ENCODE assay signal across 8 cellular contexts in genomic region chr12:120686690-120687569, GRCh38. TPM values are rescaled to one million over a fixed set of nuclear protein-coding genes. Genes with fewer than 3 reads are reported as not detected.
DNase-seq lines count a peak whose midpoint lies in the region; TF ChIP-seq lines count a peak whose summit lies in the region.

MLEC (plus strand) TSS chr12:120687149; CDS start chr12:120687297, 148 bp downstream.

- H3K9me2 ChIP-seq in MM.1S (replicated peaks; ENCODE audit: insufficient read depth, low read length) = no peaks in the 10 kb centered on the region
- H3K9me2 ChIP-seq in neural cell (ENCODE audit: insufficient read depth, low read length) = no peaks in the 10 kb centered on the region

- H3K4me3 ChIP-seq in HAP-1 (peak within 1 kb of the TSS; percentile 50), MM.1S (ENCODE audit: low read length) (peak within 1 kb of the TSS; percentile 71), neural cell (ENCODE audit: low read length) (peak within 1 kb of the TSS; percentile 89), stomach (peak within 1 kb of the TSS; percentile 69 to 99 (median 90))

- H3F3A ChIP-seq in MM.1S (ENCODE audit: insufficient read depth, low read length) (peaks cover 12% of the 10 kb centered on the region), neural cell (ENCODE audit: insufficient read depth, low read length, poor library complexity, severe bottlenecking) (no peaks in the 10 kb centered on the region)

- H3K27me3 ChIP-seq in HAP-1 (ENCODE audit: low read depth) (no peaks in the 10 kb centered on the region), MM.1S (replicated peaks; ENCODE audit: insufficient read depth, low read length) (no peaks in the 10 kb centered on the region), neural cell (ENCODE audit: insufficient read depth, low read depth, low read length) (no peaks in the 10 kb centered on the region), stomach (no peaks in the 10 kb centered on the region)

- in situ Hi-C loops in HAP-1 (cut with MboI; ENCODE audit: low sequenced_read_pairs) = no loop called here

- peak in 2 of 4 donors; percentile 39 to 73 for TF ChIP-seq POLR2A in stomach (IDR thresholded peaks at IDR 0.05)

- peak within 1 kb of the TSS; percentile 92 for H3K4me2 ChIP-seq in MM.1S (ENCODE audit: low read depth, low read length)
- peak within 1 kb of the TSS; percentile 71 for H3K4me2 ChIP-seq in neural cell (ENCODE audit: low read length)

- peak; percentile 65 for TF ChIP-seq RAD21 in neural cell (conservative IDR thresholded peaks at IDR 0.05)

- H3K9me3 ChIP-seq in HAP-1 (no peaks in the 10 kb centered on the region), MM.1S (replicated peaks; ENCODE audit: insufficient read depth, low read length) (no peaks in the 10 kb centered on the region), neural cell (ENCODE audit: low read length) (no peaks in the 10 kb centered on the region), stomach (no peaks in the 10 kb centered on the region)

- H3K4me1 ChIP-seq in HAP-1 (peaks cover 14% of the 10 kb centered on the region), MM.1S (ENCODE audit: low read length) (0 out of 2 replicates have a peak, but pooled peaks cover 3% of the 10 kb centered on the region), stomach (peaks cover 40 to 53% (median 47%) of the 10 kb centered on the region in 4 donors)

- H2AFZ ChIP-seq in MM.1S (ENCODE audit: low read length) = 0 out of 2 replicates have a peak within 1 kb of the TSS, but pooled peaks have one; percentile 58
- peak within 1 kb of the TSS; percentile 60 for H2AFZ ChIP-seq in neural cell (ENCODE audit: low read depth, low read length)

- TF ChIP-seq CTCF in MM.1S (IDR thresholded peaks at IDR 0.05; ENCODE audit: low read length) (no peak), neural cell (IDR thresholded peaks at IDR 0.05; ENCODE audit: poor library complexity, severe bottlenecking) (peak; percentile 60), stomach (IDR thresholded peaks at IDR 0.05) (peak in 1 of 7 experiments; percentile 28)

- 1% methylated on average over 65 to 84 of the region's 84 CpGs for WGBS in stomach, 5 donors

- TF ChIP-seq EP300 in neural cell (conservative IDR thresholded peaks at IDR 0.05; ENCODE audit: poor library complexity, severe bottlenecking) = peak; percentile 59
- no peak for TF ChIP-seq EP300 in stomach (IDR thresholded peaks at IDR 0.05)

- H4K20me1 ChIP-seq in MM.1S (ENCODE audit: insufficient read depth, low read length) (no peaks in the 10 kb centered on the region), neural cell (ENCODE audit: insufficient read depth) (no peaks in the 10 kb centered on the region)

- intact Hi-C loops in stomach (cut with DNase I; ENCODE audit: low total_unique reads) = no loop called here

- H3K36me3 ChIP-seq in HAP-1 (replicated peaks) (no peaks in the 10 kb centered on the region; the same call in 1 of the 2 replicates), MM.1S (replicated peaks; ENCODE audit: insufficient read depth, low read length) (no peaks in the 10 kb centered on the region), neural cell (ENCODE audit: insufficient read depth, low read length) (no peaks in the 10 kb centered on the region), stomach (no peaks in the 10 kb centered on the region)

- H3K79me2 ChIP-seq in MM.1S (ENCODE audit: low read length) = peaks cover 44% of the 10 kb centered on the region
- peaks cover 39% of the 10 kb centered on the region for H3K79me2 ChIP-seq in neural cell (replicated peaks; ENCODE audit: insufficient read depth, low read length)

- peak within 1 kb of the TSS; percentile 84 for H3K9ac ChIP-seq in MM.1S (ENCODE audit: low read length)
- H3K9ac ChIP-seq in neural cell (ENCODE audit: low read length) = peak within 1 kb of the TSS; percentile 87

- H3K27ac ChIP-seq in MM.1S (ENCODE audit: low read length) = peak within 1 kb of the TSS; percentile 94
- H3K27ac ChIP-seq in neural cell (ENCODE audit: low read length) = peak within 1 kb of the TSS; percentile 95
- peak within 1 kb of the TSS; percentile 88 to 96 (median 94) for H3K27ac ChIP-seq in stomach

- peak; percentile 95 for DNase-seq in GDM1 (lab: John Stamatoyannopoulos, UW)
- DNase-seq in HAP-1 (ENCODE audit: low spot score in 2 of 2) = peak; percentile 97 to 99
- peak; percentile 92 for DNase-seq in MM.1S
- DNase-seq in SIG-M5 (lab: John Stamatoyannopoulos, UW) = peak; percentile 92
- peak; percentile 99 for DNase-seq in activated gamma-delta T cell (lab: John Stamatoyannopoulos, UW)
- peak; percentile 97 for DNase-seq in fibroblast of the conjunctiva (ENCODE audit: low read depth)
- peak; percentile 99 for DNase-seq in stomach

TF ChIP-seq in neural cell, 6 proteins besides CTCF, POLR2A, EP300 and RAD21:
- TF ChIP-seq TAF1 (IDR thresholded peaks at IDR 0.05; ENCODE audit: low read depth) (peak; percentile 70), POLR2AphosphoS5 (IDR thresholded peaks at IDR 0.05) (peak; percentile 88), MXI1 (conservative IDR thresholded peaks at IDR 0.05; ENCODE audit: poor library complexity, severe bottlenecking) (peak; percentile 88), EZH2 (IDR thresholded peaks at IDR 0.05; ENCODE audit: borderline replicate concordance, insufficient read depth, low read length, poor library complexity, severe bottlenecking) (no peak), SMC3 (conservative IDR thresholded peaks at IDR 0.05; ENCODE audit: poor library complexity) (peak; percentile 66), REST (IDR thresholded peaks at IDR 0.05; ENCODE audit: borderline replicate concordance) (peak; percentile 32)

RNA-seq across cellular contexts. Expression of gene MLEC, which starts in this region (rescaled TPM):
- 27.4 and 33.2 TPM in 2 replicates for polyA plus RNA-seq in neural cell
- polyA minus RNA-seq in neural cell = 50.2 and 56.0 TPM in 2 replicates
- total RNA-seq in stomach = 1,000 to 10,000 TPM in 1 of 5 donors, 10 to 100 TPM in 4; 22.2 to 1,695 (median 86.6) TPM
- polyA plus RNA-seq in stomach = 10 to 100 TPM; 15.1 to 28.4 (median 17.1) TPM

Comparison
In these comparisons a context has a peak if more than half of its experiments do, and no peak if none do; other contexts are left out.
1. Peak in every context shown above with its lines: DNase-seq, H3K4me3 ChIP-seq and H3K27ac ChIP-seq.